In genomic region chr2:208254118-208254870, GRCh38 we compare ENCODE assay signal across 8 cellular contexts. TPM values are rescaled to one million over a fixed set of nuclear protein-coding genes. Genes with fewer than 3 reads are reported as not detected.
DNase-seq lines count a peak whose midpoint lies in the region; ATAC-seq and TF ChIP-seq lines count a peak whose summit lies in the region.

No MANE protein-coding gene starts in this region.

- intact Hi-C loops in activated CD4-positive, alpha-beta T cell treated with anti-CD3 and anti-CD28 coated beads for 36 hours (cut with DNase I, micrococcal nuclease): loop anchor here (1.0 to 5.0 kb wide), 4 partner anchors 58 to 153 kb away; no protein-coding TSS in a partner anchor
- intact Hi-C loops in left lung (cut with DNase I): loop anchor here in 1 of 2 donors (5.0 kb wide), 1 partner anchor 77 kb away; no protein-coding TSS in a partner anchor

- no peaks in the 10 kb centered on the region for H3K27me3 ChIP-seq in left lung

- H3K9me3 Mint-ChIP-seq in activated CD4-positive, alpha-beta T cell treated with anti-CD3 and anti-CD28 coated beads for 36 hours (ENCODE audit: low read depth): no peaks in the 10 kb centered on the region

- H3K4me3 Mint-ChIP-seq in activated CD4-positive, alpha-beta T cell treated with anti-CD3 and anti-CD28 coated beads for 36 hours: peak overlapping the region; percentile 85

- peaks cover 0 to 52% of the 10 kb centered on the region in 2 donors for H3K4me1 ChIP-seq in left lung

- H3K36me3 Mint-ChIP-seq in activated CD4-positive, alpha-beta T cell treated with anti-CD3 and anti-CD28 coated beads for 36 hours (ENCODE audit: low read depth): peaks cover 25% of the 10 kb centered on the region

- POLR2A ChIA-PET in activated CD4-positive, alpha-beta T cell treated with anti-CD3 and anti-CD28 coated beads for 36 hours (lab: Charles Lee): interaction anchor here (0.6 to 1.6 kb wide), 2 partner anchors 11 to 76 kb away, joined by 3 to 6 read pairs; partner anchors contain the start of gene PIKFYVE

- CTCF ChIA-PET in activated CD4-positive, alpha-beta T cell treated with anti-CD3 and anti-CD28 coated beads for 36 hours (lab: Charles Lee): interaction anchor here (0.6 to 6.0 kb wide), 13 partner anchors 8 to 627 kb away, joined by 3 to 49 read pairs (median 3); partner anchors contain the start of gene PIKFYVE

- H3K4me3 ChIP-seq in coronary artery: peak overlapping the region; percentile 95
- H3K4me3 ChIP-seq in left lung: peak overlapping the region; percentile 75 to 95

- peak overlapping the region; percentile 69 to 87 for H3K27ac ChIP-seq in coronary artery
- H3K27ac ChIP-seq in left lung: peak overlapping the region; percentile 74 to 85

- peak; percentile 80 for TF ChIP-seq CTCF in AG09319 (IDR thresholded peaks at IDR 0.05; ENCODE audit: low read depth, low read length)
- peak; percentile 76 for TF ChIP-seq CTCF in coronary artery (IDR thresholded peaks at IDR 0.05)
- peak; percentile 62 to 80 for TF ChIP-seq CTCF in left lung (IDR thresholded peaks at IDR 0.05)

- H3K27me3 Mint-ChIP-seq in activated CD4-positive, alpha-beta T cell treated with anti-CD3 and anti-CD28 coated beads for 36 hours: no peaks in the 10 kb centered on the region

- peaks cover 18% of the 10 kb centered on the region for H3K4me1 Mint-ChIP-seq in activated CD4-positive, alpha-beta T cell treated with anti-CD3 and anti-CD28 coated beads for 36 hours

- peaks cover 0 to 41% of the 10 kb centered on the region in 2 donors for H3K36me3 ChIP-seq in left lung

- H3K27ac Mint-ChIP-seq in activated CD4-positive, alpha-beta T cell treated with anti-CD3 and anti-CD28 coated beads for 36 hours: peak overlapping the region; percentile 42

- peak; percentile 75 for ATAC-seq in GM18867 (IDR thresholded peaks at IDR 0.05; ENCODE audit: unreplicated experiment)
- peak; percentile 76 for ATAC-seq in HG03108 (IDR thresholded peaks at IDR 0.05; ENCODE audit: unreplicated experiment)
- peak; percentile 71 for ATAC-seq in activated CD4-positive, alpha-beta T cell treated with anti-CD3 and anti-CD28 coated beads for 36 hours
- ATAC-seq in left lung: peak; percentile 83

- DNase-seq in AG09319 (ENCODE audit: extremely low read depth, low read depth): peak; percentile 48
- DNase-seq in NCI-H226: peak; percentile 21
- peak; percentile 88 for DNase-seq in activated CD4-positive, alpha-beta T cell treated with anti-CD3 and anti-CD28 coated beads for 36 hours
- DNase-seq in coronary artery (ENCODE audit: low spot score): peak; percentile 86
- DNase-seq in left lung: peak; percentile 85 to 94
- peak; percentile 58 for DNase-seq in stimulated activated CD4-positive, alpha-beta T cell treated with anti-CD3 and anti-CD28 coated beads, Interleukin-2, amount 100 ng/mL, for 4 hours (ENCODE audit: low read depth)

- no peaks in the 10 kb centered on the region for H3K9me3 ChIP-seq in left lung

RNA-seq across cellular contexts. Expression of gene IDH1, which starts 0.6 kb away (rescaled TPM):
- 10 to 100 TPM; 21.1 to 23.7 TPM for total RNA-seq in activated CD4-positive, alpha-beta T cell treated with anti-CD3 and anti-CD28 coated beads for 36 hours
- total RNA-seq in left lung: 100 to 1,000 TPM; 145 to 213 TPM

RNA-seq across cellular contexts. Expression of gene PIKFYVE, which starts 11.8 kb away (rescaled TPM):
- total RNA-seq in activated CD4-positive, alpha-beta T cell treated with anti-CD3 and anti-CD28 coated beads for 36 hours: 10 to 100 TPM; 19.3 to 21.5 TPM
- 10 to 100 TPM; 23.8 to 31.6 TPM for total RNA-seq in left lung

Comparison
In these comparisons a context has a peak if more than half of its experiments do, and no peak if none do; other contexts are left out.
1. Peak in every context shown above with its lines: DNase-seq, ATAC-seq, H3K4me3 ChIP-seq and H3K27ac ChIP-seq.
2. DNase-seq: peak in every context shown above with its lines; median percentile 90 in left lung; 88 in activated CD4-positive, alpha-beta T cell treated with anti-CD3 and anti-CD28 coated beads for 36 hours; 86 in coronary artery; 58 in stimulated activated CD4-positive, alpha-beta T cell treated with anti-CD3 and anti-CD28 coated beads, Interleukin-2, amount 100 ng/mL, for 4 hours; 48 in AG09319; 21 in NCI-H226.
3. RNA of gene IDH1, which starts 0.6 kb away (total RNA-seq): 145 to 213 TPM in left lung; 21.1 to 23.7 TPM in activated CD4-positive, alpha-beta T cell treated with anti-CD3 and anti-CD28 coated beads for 36 hours; every median in the first group is over 4 times any median in the second.